8 cellular contexts compared by ENCODE assay signal in genomic region chr17:35088911-35089845, GRCh38. TPM values are rescaled to one million over a fixed set of nuclear protein-coding genes. Genes with fewer than 3 reads are reported as not detected.
DNase-seq lines count a peak whose midpoint lies in the region; ATAC-seq and TF ChIP-seq lines count a peak whose summit lies in the region.

No MANE protein-coding gene starts in this region.

- H4K20me1 ChIP-seq in fibroblast of lung (ENCODE audit: control insufficient read depth, extremely low read depth, insufficient read depth, low read length): no peaks in the 10 kb centered on the region

- no peaks in the 10 kb centered on the region for H3K9me3 Mint-ChIP-seq in IgD-negative memory B cell
- no peaks in the 10 kb centered on the region for H3K9me3 Mint-ChIP-seq in naive thymus-derived CD8-positive, alpha-beta T cell

- H3K4me1 Mint-ChIP-seq in IgD-negative memory B cell: peaks cover 18 to 28% (median 23%) of the 10 kb centered on the region in 3 donors
- H3K4me1 Mint-ChIP-seq in naive thymus-derived CD8-positive, alpha-beta T cell: peaks cover 10 to 52% (median 40%) of the 10 kb centered on the region in 4 donors

- TF ChIP-seq CTCF in Peyer's patch (IDR thresholded peaks at IDR 0.05) (peak; percentile 86 to 96 (median 93)), fibroblast of lung (conservative IDR thresholded peaks at IDR 0.05 in 1 of 2, IDR thresholded peaks at IDR 0.05 in 1 of 2; ENCODE audit: low read depth in 1 of 2, low read length in 2 of 2) (peak; percentile 37 to 71)

- H3K4me1 ChIP-seq in Peyer's patch: peaks cover 0 to 31% (median 4%) of the 10 kb centered on the region in 4 donors
- peaks cover 5% of the 10 kb centered on the region for H3K4me1 ChIP-seq in fibroblast of lung (ENCODE audit: control insufficient read depth, extremely low read depth, insufficient read depth, low read length)

- no peaks in the 10 kb centered on the region for H3K9me3 ChIP-seq in Peyer's patch
- no peaks in the 10 kb centered on the region for H3K9me3 ChIP-seq in fibroblast of lung (ENCODE audit: control insufficient read depth, insufficient read depth, low read depth, low read length)

- peak overlapping the region; percentile 96 to 99 (median 98) for H3K27ac ChIP-seq in Peyer's patch
- H3K27ac ChIP-seq in fibroblast of lung (ENCODE audit: insufficient read depth, low read length): peak overlapping the region; percentile 75

- POLR2A ChIA-PET in naive thymus-derived CD8-positive, alpha-beta T cell (lab: Charles Lee): interaction anchor here (0.7 to 4.1 kb wide), 22 partner anchors 9 to 489 kb away, joined by 3 to 34 read pairs (median 6); partner anchors contain the start of genes CCT6B, LIG3, NLE1 and PEX12

- TF ChIP-seq POLR2A in Peyer's patch (IDR thresholded peaks at IDR 0.05): peak; percentile 49 to 50

- peak; percentile 58 for DNase-seq in DMS79 (lab: John Stamatoyannopoulos, UW)
- DNase-seq in Peyer's patch: peak; percentile 90 to 95 (median 93)
- peak; percentile 77 to 88 for DNase-seq in activated T-helper 1 cell treated with anti-CD3 and anti-CD28 coated beads, Interleukin-2, amount 50 U/mL, for 16 hours (ENCODE audit: low read depth in 1 of 2, low spot score in 1 of 2)
- peak; percentile 68 to 75 for DNase-seq in fibroblast of lung (ENCODE audit: low read depth in 2 of 2)
- DNase-seq in naive thymus-derived CD8-positive, alpha-beta T cell: peak; percentile 82 to 96 (median 90)
- DNase-seq in stimulated activated naive CD4-positive, alpha-beta T cell treated with Interleukin-2 at 50 U/mL for 16 hours (lab: John Stamatoyannopoulos, UW): peak; percentile 84

- H3K27me3 Mint-ChIP-seq in IgD-negative memory B cell: no peaks in the 10 kb centered on the region
- no peaks in the 10 kb centered on the region for H3K27me3 Mint-ChIP-seq in naive thymus-derived CD8-positive, alpha-beta T cell

- peaks cover 2% of the 10 kb centered on the region for H3K36me3 Mint-ChIP-seq in IgD-negative memory B cell
- H3K36me3 Mint-ChIP-seq in naive thymus-derived CD8-positive, alpha-beta T cell: peaks cover 0 to 4% (median 0%) of the 10 kb centered on the region in 3 donors

- H3K4me3 ChIP-seq in Peyer's patch (peak overlapping the region; percentile 90 to 98 (median 94)), fibroblast of lung (replicated peaks in 1 of 4; ENCODE audit: control extremely low read depth in 1 of 4, insufficient read depth in 1 of 4, low read depth in 3 of 4, low read length in 4 of 4) (peak overlapping the region; percentile 54 to 96 (median 84))

- H3K4me3 Mint-ChIP-seq in IgD-negative memory B cell: peak overlapping the region; percentile 94 to 99 (median 98)
- peak overlapping the region; percentile 90 to 98 (median 94) for H3K4me3 Mint-ChIP-seq in naive thymus-derived CD8-positive, alpha-beta T cell

- H3K27me3 ChIP-seq in Peyer's patch: no peaks in the 10 kb centered on the region
- no peaks in the 10 kb centered on the region for H3K27me3 ChIP-seq in fibroblast of lung (ENCODE audit: control insufficient read depth, insufficient read depth, low read length)

- H3K27ac Mint-ChIP-seq in IgD-negative memory B cell: peak overlapping the region; percentile 97 to 100 (median 99)
- peak overlapping the region; percentile 95 to 98 (median 96) for H3K27ac Mint-ChIP-seq in naive thymus-derived CD8-positive, alpha-beta T cell

- peak overlapping the region; percentile 94 for H3K4me2 ChIP-seq in fibroblast of lung (ENCODE audit: extremely low read depth, insufficient read depth, low read length)

- H2AFZ ChIP-seq in fibroblast of lung (ENCODE audit: low read length): peak overlapping the region; percentile 50

- peak overlapping the region; percentile 76 for H3K9ac ChIP-seq in fibroblast of lung (ENCODE audit: insufficient read depth, low read length)

- peak; percentile 64 for ATAC-seq in GM21529 (IDR thresholded peaks at IDR 0.05; ENCODE audit: unreplicated experiment)
- peak; percentile 79 to 84 for ATAC-seq in naive thymus-derived CD8-positive, alpha-beta T cell

- H3K36me3 ChIP-seq in Peyer's patch (no peaks in the 10 kb centered on the region), fibroblast of lung (ENCODE audit: control insufficient read depth, insufficient read depth, low read length) (no peaks in the 10 kb centered on the region)

- peaks cover 39% of the 10 kb centered on the region for H3K79me2 ChIP-seq in fibroblast of lung (ENCODE audit: control insufficient read depth, insufficient read depth, low read length)

RNA-seq across cellular contexts. Expression of gene RFFL, which starts 25.7 kb away (rescaled TPM):
- 28.9 TPM for polyA plus RNA-seq in IgD-negative memory B cell
- 10 to 100 TPM; 33.0 to 76.7 (median 43.0) TPM for total RNA-seq in Peyer's patch
- 5.6 and 10.1 TPM in 2 replicates for total RNA-seq in fibroblast of lung
- polyA plus RNA-seq in fibroblast of lung: 15.9 and 26.8 TPM in 2 replicates
- polyA plus RNA-seq in fibroblast of lung (2012): 10.2 and 20.7 TPM in 2 replicates
- polyA minus RNA-seq in fibroblast of lung (ENCODE audit: low replicate concordance): 60.4 and 165 TPM in 2 replicates
- 10 to 100 TPM; 69.1 to 70.1 TPM for total RNA-seq in naive thymus-derived CD8-positive, alpha-beta T cell
- 10 to 100 TPM; 30.8 to 39.7 (median 31.9) TPM for polyA plus RNA-seq in naive thymus-derived CD8-positive, alpha-beta T cell

RNA-seq across cellular contexts. Expression of gene RAD51D, which starts 30.5 kb away (rescaled TPM):
- polyA plus RNA-seq in IgD-negative memory B cell (14.3 TPM), fibroblast of lung (15.1 and 15.6 TPM in 2 replicates)
- total RNA-seq in Peyer's patch (10 to 100 TPM in 3 of 4 donors, 1 to 10 TPM in 1; 6.3 to 18.2 (median 14.7) TPM), fibroblast of lung (9.8 and 12.6 TPM in 2 replicates)
- 12.3 and 13.9 TPM in 2 replicates for polyA plus RNA-seq in fibroblast of lung (2012)
- 18.7 and 24.6 TPM in 2 replicates for polyA minus RNA-seq in fibroblast of lung (ENCODE audit: low replicate concordance)
- 10 to 100 TPM; 23.5 to 28.7 TPM for total RNA-seq in naive thymus-derived CD8-positive, alpha-beta T cell
- 10 to 100 TPM in 1 of 3 donors, 1 to 10 TPM in 2; 6.5 to 13.6 (median 8.4) TPM for polyA plus RNA-seq in naive thymus-derived CD8-positive, alpha-beta T cell

RNA-seq across cellular contexts. Expression of gene FNDC8, which starts 32.2 kb away (rescaled TPM):
- polyA plus RNA-seq in IgD-negative memory B cell: not detected
- total RNA-seq in Peyer's patch: not detected
- total RNA-seq in fibroblast of lung: not detected in 2 replicates
- not detected in 2 replicates for polyA plus RNA-seq in fibroblast of lung
- polyA plus RNA-seq in fibroblast of lung (2012): not detected in 2 replicates
- polyA minus RNA-seq in fibroblast of lung (ENCODE audit: low replicate concordance): not detected in 2 replicates
- not detected for total RNA-seq in naive thymus-derived CD8-positive, alpha-beta T cell
- polyA plus RNA-seq in naive thymus-derived CD8-positive, alpha-beta T cell: not detected

RNA-seq across cellular contexts. Expression of gene NLE1, which starts 52.9 kb away (rescaled TPM):
- polyA plus RNA-seq in IgD-negative memory B cell (6.0 TPM), fibroblast of lung (9.4 and 10.9 TPM in 2 replicates)
- total RNA-seq in Peyer's patch (10 to 100 TPM in 1 of 4 donors, 1 to 10 TPM in 3; 5.1 to 11.7 (median 8.3) TPM), fibroblast of lung (20.5 and 22.3 TPM in 2 replicates)
- 13.1 and 15.0 TPM in 2 replicates for polyA plus RNA-seq in fibroblast of lung (2012)
- polyA minus RNA-seq in fibroblast of lung (ENCODE audit: low replicate concordance): 26.4 and 39.1 TPM in 2 replicates
- total RNA-seq in naive thymus-derived CD8-positive, alpha-beta T cell: 10 to 100 TPM; 16.7 to 21.7 TPM
- polyA plus RNA-seq in naive thymus-derived CD8-positive, alpha-beta T cell: 1 to 10 TPM; 4.6 to 6.4 (median 5.3) TPM

RNA-seq across cellular contexts. Expression of gene UNC45B, which starts 58.4 kb away (rescaled TPM):
- polyA plus RNA-seq in IgD-negative memory B cell (not detected), fibroblast of lung (not detected in 2 replicates)
- total RNA-seq in Peyer's patch (not detected), fibroblast of lung (not detected in 2 replicates)
- not detected in 2 replicates for polyA plus RNA-seq in fibroblast of lung (2012)
- polyA minus RNA-seq in fibroblast of lung (ENCODE audit: low replicate concordance): not detected in 2 replicates
- under 1 TPM; 0.36 TPM for total RNA-seq in naive thymus-derived CD8-positive, alpha-beta T cell
- polyA plus RNA-seq in naive thymus-derived CD8-positive, alpha-beta T cell: under 1 TPM; 0.15 to 0.59 (median 0.28) TPM

Comparison
In these comparisons a context has a peak if more than half of its experiments do, and no peak if none do; other contexts are left out.
1. Peak in every context shown above with its lines: DNase-seq, ATAC-seq, H3K4me3 ChIP-seq and H3K27ac ChIP-seq.